2 cellular contexts compared by ENCODE assay signal in the genomic region with DNA sequence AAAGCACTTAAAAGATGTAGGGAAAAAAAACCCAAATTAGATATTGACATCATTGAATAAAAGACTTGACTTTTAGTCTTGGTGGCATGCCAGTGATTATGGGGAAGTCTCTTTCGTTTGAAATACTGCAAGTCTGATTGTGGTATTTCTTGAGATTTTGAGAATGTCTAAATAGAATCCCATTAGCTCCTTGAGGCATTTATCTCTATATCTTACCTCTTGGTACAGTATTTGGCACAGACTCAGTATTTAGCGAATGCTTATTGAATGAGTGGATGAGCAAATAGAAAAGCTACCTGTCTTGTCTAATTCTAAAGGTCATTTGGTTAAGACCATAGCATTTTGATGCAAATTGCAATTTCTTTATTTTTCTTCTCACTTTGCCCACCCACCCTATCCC.
TF ChIP-seq lines count a peak whose summit lies in the region.

No MANE protein-coding gene starts in this region.

TF ChIP-seq in SK-N-SH treated with all-trans-retinoic acid at 6 μM for 48 hours, 23 proteins besides CTCF, POLR2A, EP300 and RAD21 (continued from another document):
- TF ChIP-seq, protein P1, sequence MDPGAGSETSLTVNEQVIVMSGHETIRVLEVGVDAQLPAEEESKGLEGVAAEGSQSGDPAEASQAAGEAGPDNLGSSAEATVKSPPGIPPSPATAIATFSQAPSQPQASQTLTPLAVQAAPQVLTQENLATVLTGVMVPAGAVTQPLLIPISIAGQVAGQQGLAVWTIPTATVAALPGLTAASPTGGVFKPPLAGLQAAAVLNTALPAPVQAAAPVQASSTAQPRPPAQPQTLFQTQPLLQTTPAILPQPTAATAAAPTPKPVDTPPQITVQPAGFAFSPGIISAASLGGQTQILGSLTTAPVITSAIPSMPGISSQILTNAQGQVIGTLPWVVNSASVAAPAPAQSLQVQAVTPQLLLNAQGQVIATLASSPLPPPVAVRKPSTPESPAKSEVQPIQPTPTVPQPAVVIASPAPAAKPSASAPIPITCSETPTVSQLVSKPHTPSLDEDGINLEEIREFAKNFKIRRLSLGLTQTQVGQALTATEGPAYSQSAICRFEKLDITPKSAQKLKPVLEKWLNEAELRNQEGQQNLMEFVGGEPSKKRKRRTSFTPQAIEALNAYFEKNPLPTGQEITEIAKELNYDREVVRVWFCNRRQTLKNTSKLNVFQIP (CRISPR knock-in tag; IDR thresholded peaks at IDR 0.05; ENCODE audit: borderline replicate concordance, low read depth) = no peak
- TF ChIP-seq TCF4 (CRISPR knock-in tag; IDR thresholded peaks at IDR 0.05; ENCODE audit: borderline replicate concordance) (no peak), ZFP30 (CRISPR knock-in tag; IDR thresholded peaks at IDR 0.05) (no peak), RARB (CRISPR knock-in tag; IDR thresholded peaks at IDR 0.05) (no peak), PPARA (CRISPR knock-in tag; IDR thresholded peaks at IDR 0.05; ENCODE audit: borderline replicate concordance) (no peak), ZNF70 (CRISPR knock-in tag; IDR thresholded peaks at IDR 0.05) (no peak)
- TF ChIP-seq, protein P2, sequence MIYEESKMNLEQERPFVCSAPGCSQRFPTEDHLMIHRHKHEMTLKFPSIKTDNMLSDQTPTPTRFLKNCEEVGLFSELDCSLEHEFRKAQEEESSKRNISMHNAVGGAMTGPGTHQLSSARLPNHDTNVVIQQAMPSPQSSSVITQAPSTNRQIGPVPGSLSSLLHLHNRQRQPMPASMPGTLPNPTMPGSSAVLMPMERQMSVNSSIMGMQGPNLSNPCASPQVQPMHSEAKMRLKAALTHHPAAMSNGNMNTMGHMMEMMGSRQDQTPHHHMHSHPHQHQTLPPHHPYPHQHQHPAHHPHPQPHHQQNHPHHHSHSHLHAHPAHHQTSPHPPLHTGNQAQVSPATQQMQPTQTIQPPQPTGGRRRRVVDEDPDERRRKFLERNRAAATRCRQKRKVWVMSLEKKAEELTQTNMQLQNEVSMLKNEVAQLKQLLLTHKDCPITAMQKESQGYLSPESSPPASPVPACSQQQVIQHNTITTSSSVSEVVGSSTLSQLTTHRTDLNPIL (CRISPR knock-in tag; IDR thresholded peaks at IDR 0.05; ENCODE audit: low read depth) = no peak
TF ChIP-seq in SK-N-SH treated with all-trans-retinoic acid at 6 μM for 48 hours: peak in this region for 1.

TF ChIP-seq in SK-N-SH, 30 proteins besides CTCF, POLR2A, EP300 and RAD21 (continued from another document):
- TF ChIP-seq, protein P3, sequence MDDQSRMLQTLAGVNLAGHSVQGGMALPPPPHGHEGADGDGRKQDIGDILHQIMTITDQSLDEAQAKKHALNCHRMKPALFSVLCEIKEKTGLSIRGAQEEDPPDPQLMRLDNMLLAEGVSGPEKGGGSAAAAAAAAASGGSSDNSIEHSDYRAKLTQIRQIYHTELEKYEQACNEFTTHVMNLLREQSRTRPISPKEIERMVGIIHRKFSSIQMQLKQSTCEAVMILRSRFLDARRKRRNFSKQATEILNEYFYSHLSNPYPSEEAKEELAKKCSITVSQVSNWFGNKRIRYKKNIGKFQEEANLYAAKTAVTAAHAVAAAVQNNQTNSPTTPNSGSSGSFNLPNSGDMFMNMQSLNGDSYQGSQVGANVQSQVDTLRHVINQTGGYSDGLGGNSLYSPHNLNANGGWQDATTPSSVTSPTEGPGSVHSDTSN (IDR thresholded peaks at IDR 0.05) = no peak
- TF ChIP-seq FOXM1 (IDR thresholded peaks at IDR 0.05; ENCODE audit: low read depth) (no peak), SMC3 (IDR thresholded peaks at IDR 0.05; ENCODE audit: low read depth, low read length) (no peak), TAF1 (IDR thresholded peaks at IDR 0.05; ENCODE audit: borderline replicate concordance, low read depth, low read length) (no peak), POLR2AphosphoS5 (IDR thresholded peaks at IDR 0.05; ENCODE audit: low read depth, low read length) (no peak)
- TF ChIP-seq, protein P4, sequence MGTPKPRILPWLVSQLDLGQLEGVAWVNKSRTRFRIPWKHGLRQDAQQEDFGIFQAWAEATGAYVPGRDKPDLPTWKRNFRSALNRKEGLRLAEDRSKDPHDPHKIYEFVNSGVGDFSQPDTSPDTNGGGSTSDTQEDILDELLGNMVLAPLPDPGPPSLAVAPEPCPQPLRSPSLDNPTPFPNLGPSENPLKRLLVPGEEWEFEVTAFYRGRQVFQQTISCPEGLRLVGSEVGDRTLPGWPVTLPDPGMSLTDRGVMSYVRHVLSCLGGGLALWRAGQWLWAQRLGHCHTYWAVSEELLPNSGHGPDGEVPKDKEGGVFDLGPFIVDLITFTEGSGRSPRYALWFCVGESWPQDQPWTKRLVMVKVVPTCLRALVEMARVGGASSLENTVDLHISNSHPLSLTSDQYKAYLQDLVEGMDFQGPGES (IDR thresholded peaks at IDR 0.05; ENCODE audit: low read depth, low read length) = no peak
